18 cellular contexts compared by ENCODE assay signal in genomic region chr3:148642616-148643015, GRCh38. TPM values are rescaled to one million over a fixed set of nuclear protein-coding genes. Genes with fewer than 3 reads are reported as not detected.
A peak's percentile ranks its signal among the peaks of the same experiment; 100 is the strongest.
DNase-seq lines count a peak whose midpoint lies in the region; ATAC-seq and TF ChIP-seq lines count a peak whose summit lies in the region.
"Had no signal": no experiment of that assay in that cellular context is flagged by ENCODE, and none has a peak within 500 bp of the region (broad histone marks: within the 10 kb centered on the region; RNA-seq: fewer than 3 reads in every experiment).

No MANE protein-coding gene starts in this region.

- H3K9me2 ChIP-seq in neural cell (ENCODE audit: insufficient read depth, low read length) = no peaks in the 10 kb centered on the region

- peaks cover 0 to 2% (median 0%) of the 10 kb centered on the region in 8 donors for H3K9me3 Mint-ChIP-seq in CD4-positive, alpha-beta memory T cell
- H3K9me3 Mint-ChIP-seq: brain; CD14-positive monocyte; effector memory CD8-positive, alpha-beta T cell had no signal

- H3K27ac ChIP-seq in neural cell (ENCODE audit: low read length) = peak overlapping the region; percentile 72
- no peak overlapping the region for H3K27ac ChIP-seq in CD4-positive, alpha-beta memory T cell (ENCODE audit: low read depth, low read length)

- H3K9me3 ChIP-seq in neural cell (ENCODE audit: low read length) = no peaks in the 10 kb centered on the region
- H3K9me3 ChIP-seq in CD4-positive, alpha-beta memory T cell (ENCODE audit: control insufficient read depth in 1 of 2, low read length in 2 of 2) = no peaks in the 10 kb centered on the region

- no peaks in the 10 kb centered on the region for H3K27me3 ChIP-seq in neural cell (ENCODE audit: insufficient read depth, low read depth, low read length)
- no peaks in the 10 kb centered on the region for H3K27me3 ChIP-seq in CD4-positive, alpha-beta memory T cell (ENCODE audit: insufficient read depth, low read length)

- H3K4me1 Mint-ChIP-seq in CD4-positive, alpha-beta memory T cell = no peaks in the 10 kb centered on the region

- no peaks in the 10 kb centered on the region for H3K27me3 Mint-ChIP-seq in CD4-positive, alpha-beta memory T cell
- H3K27me3 Mint-ChIP-seq: brain; effector memory CD8-positive, alpha-beta T cell; progenitor cell of endocrine pancreas had no signal

- peak; percentile 86 for TF ChIP-seq EP300 in neural cell (conservative IDR thresholded peaks at IDR 0.05; ENCODE audit: poor library complexity, severe bottlenecking)

- H3K36me3 ChIP-seq in neural cell (ENCODE audit: insufficient read depth, low read length) = no peaks in the 10 kb centered on the region
- H3K36me3 ChIP-seq in CD4-positive, alpha-beta memory T cell (ENCODE audit: insufficient read depth, low read length) = no peaks in the 10 kb centered on the region

- no peak overlapping the region for H3K4me3 Mint-ChIP-seq in CD4-positive, alpha-beta memory T cell
- H3K4me3 Mint-ChIP-seq: brain; CD14-positive monocyte; effector memory CD8-positive, alpha-beta T cell had no signal

- H2AFZ ChIP-seq in neural cell (ENCODE audit: low read depth, low read length) = no peak overlapping the region

- no peaks in the 10 kb centered on the region for H4K20me1 ChIP-seq in neural cell (ENCODE audit: insufficient read depth)

- TF ChIP-seq CTCF in neural cell (IDR thresholded peaks at IDR 0.05; ENCODE audit: poor library complexity, severe bottlenecking) = no peak

- POLR2A ChIA-PET in CD4-positive, alpha-beta memory T cell (lab: Charles Lee; ENCODE audit: partially characterized antibody) = no interaction called here

- no peaks in the 10 kb centered on the region for H3K4me1 ChIP-seq in CD4-positive, alpha-beta memory T cell (ENCODE audit: insufficient read depth, low read length)

- H3K9ac ChIP-seq in neural cell (ENCODE audit: low read length) = no peak overlapping the region

- ATAC-seq in GM21381 (IDR thresholded peaks at IDR 0.05; ENCODE audit: unreplicated experiment) (no peak), GM21390 (IDR thresholded peaks at IDR 0.05; ENCODE audit: unreplicated experiment) (no peak)
- ATAC-seq: effector memory CD8-positive, alpha-beta T cell had no signal

- no peaks in the 10 kb centered on the region for H3F3A ChIP-seq in neural cell (ENCODE audit: insufficient read depth, low read length, poor library complexity, severe bottlenecking)

- H3K4me2 ChIP-seq in neural cell (ENCODE audit: low read length) = peak overlapping the region; percentile 41

- H3K27ac Mint-ChIP-seq in CD4-positive, alpha-beta memory T cell = no peak overlapping the region
- H3K27ac Mint-ChIP-seq: CD14-positive monocyte; effector memory CD8-positive, alpha-beta T cell; progenitor cell of endocrine pancreas had no signal

- DNase-seq in DMS53 treated with DMSO at 0.1 percent for 48 hours (lab: John Stamatoyannopoulos, UW; ENCODE audit: unreplicated experiment) (peak; percentile 14), M059J (ENCODE audit: low read depth) (peak; percentile 61), dedifferentiated amniotic fluid mesenchymal stem cell (ENCODE audit: extremely low spot score) (peak; percentile 21), NCI-H69 (lab: John Stamatoyannopoulos, UW) (no peak)
- no peak for DNase-seq in CD4-positive, alpha-beta memory T cell
- DNase-seq: activated CD8-positive, alpha-beta memory T cell treated with anti-CD3 and anti-CD28 coated beads for 24 hours; activated gamma-delta T cell treated with Interleukin-2 at 50 U/mL for 16 hours; effector memory CD8-positive, alpha-beta T cell; glutamatergic neuron; NCI-H1048; NCI-H2171 treated with DMSO at 0.1 percent for 48 hours had no signal

- no peaks in the 10 kb centered on the region for H3K79me2 ChIP-seq in neural cell (replicated peaks; ENCODE audit: insufficient read depth, low read length)

- H3K4me3 ChIP-seq in neural cell (ENCODE audit: low read length) = no peak overlapping the region
- no peak overlapping the region for H3K4me3 ChIP-seq in CD4-positive, alpha-beta memory T cell (ENCODE audit: low read length in 2 of 2)

- TF ChIP-seq RAD21 in neural cell (conservative IDR thresholded peaks at IDR 0.05) = no peak

- H3K36me3 Mint-ChIP-seq in CD4-positive, alpha-beta memory T cell = no peaks in the 10 kb centered on the region
- H3K36me3 Mint-ChIP-seq: brain, CD14-positive monocyte had no signal

- CTCF ChIA-PET in CD4-positive, alpha-beta memory T cell (lab: Charles Lee; ENCODE audit: partially characterized antibody) = no interaction called here

- intact Hi-C loops in CD4-positive, alpha-beta memory T cell (cut with micrococcal nuclease) = no loop called here

TF ChIP-seq in neural cell, 6 proteins besides CTCF, POLR2A, EP300 and RAD21:
- TF ChIP-seq POLR2AphosphoS5 (IDR thresholded peaks at IDR 0.05) (peak; percentile 79), SMC3 (conservative IDR thresholded peaks at IDR 0.05; ENCODE audit: poor library complexity) (no peak)

RNA-seq across cellular contexts. Expression of gene AGTR1, which starts 55.1 kb away (rescaled TPM):
- 0.39 TPM in 1 of 2 replicates, not detected in the other for total RNA-seq in M059J (2014; rRNA removed; shearing (Covaris generic))
- polyA plus RNA-seq in neural cell = 1.3 and 1.9 TPM in 2 replicates
- polyA minus RNA-seq in neural cell = 1.3 and 1.5 TPM in 2 replicates
- total RNA-seq in CD4-positive, alpha-beta memory T cell = not detected
- not detected for polyA plus RNA-seq in CD4-positive, alpha-beta memory T cell
- polyA plus RNA-seq: CD14-positive monocyte, keratinocyte had no signal

Comparison
In these comparisons a context has a peak if more than half of its experiments do, and no peak if none do; other contexts are left out.
1. DNase-seq: peak in DMS53 treated with DMSO at 0.1 percent for 48 hours (single experiment), M059J (single experiment) and dedifferentiated amniotic fluid mesenchymal stem cell (single experiment); none in CD4-positive, alpha-beta memory T cell (0 of 5) and NCI-H69 (single experiment).